ENCODE assay signal across 8 cellular contexts in genomic region chr10:122954731-122955050, GRCh38. TPM values are rescaled to one million over a fixed set of nuclear protein-coding genes. Genes with fewer than 3 reads are reported as not detected.
DNase-seq lines count a peak whose midpoint lies in the region; ATAC-seq and TF ChIP-seq lines count a peak whose summit lies in the region.

No MANE protein-coding gene starts in this region.

- DNase-seq in MG63 (no peak), coronary artery (ENCODE audit: low spot score) (no peak), GM10248 (ENCODE audit: extremely low spot score) (no peak)
- no peak for DNase-seq in stimulated activated naive CD4-positive, alpha-beta T cell (lab: John Stamatoyannopoulos, UW)

- no peaks in the 10 kb centered on the region for H3K27me3 ChIP-seq in BLaER1 treated with 17β-estradiol and CSF1 and Interleukin-3, amounts not matched to agents 10 nM and 100 nM
- H3K27me3 ChIP-seq in MG63 = no peaks in the 10 kb centered on the region
- H3K27me3 ChIP-seq in neural cell (ENCODE audit: insufficient read depth, low read depth, low read length) = no peaks in the 10 kb centered on the region

- H3K79me2 ChIP-seq in neural cell (replicated peaks; ENCODE audit: insufficient read depth, low read length) = peaks cover 4% of the 10 kb centered on the region

- TF ChIP-seq RAD21 in neural cell (conservative IDR thresholded peaks at IDR 0.05) = no peak

- H3K9me3 ChIP-seq in BLaER1 treated with 17β-estradiol and CSF1 and Interleukin-3, amounts not matched to agents 10 nM and 100 nM (replicated peaks in 1 of 11) = peaks cover 0 to 10% (median 8%) of the 10 kb centered on the region in 11 experiments; a peak in 15 of 22 replicates
- H3K9me3 ChIP-seq in MG63 (0 out of 2 replicates have a peak, but pooled peaks cover 2% of the 10 kb centered on the region), neural cell (ENCODE audit: low read length) (peaks cover 6% of the 10 kb centered on the region)

- no peak overlapping the region for H3K9ac ChIP-seq in BLaER1 treated with 17β-estradiol and CSF1 and Interleukin-3, amounts not matched to agents 10 nM and 100 nM
- no peak overlapping the region for H3K9ac ChIP-seq in neural cell (ENCODE audit: low read length)

- TF ChIP-seq CTCF in coronary artery (IDR thresholded peaks at IDR 0.05) (no peak), neural cell (IDR thresholded peaks at IDR 0.05; ENCODE audit: poor library complexity, severe bottlenecking) (no peak), GM10248 (IDR thresholded peaks at IDR 0.05; ENCODE audit: control extremely low read depth, extremely low read depth, low read depth, missing control alignments) (no peak)

- no peak for ATAC-seq in HG03342 (IDR thresholded peaks at IDR 0.05; ENCODE audit: unreplicated experiment)
- no peak for ATAC-seq in HG02970 (IDR thresholded peaks at IDR 0.05; ENCODE audit: low FRiP score, unreplicated experiment)

- CTCF ChIA-PET in GM10248 (lab: Yijun Ruan, JAX) = interaction anchor here (1.3 to 2.2 kb wide), 5 partner anchors 13 to 67 kb away, joined by 3 to 11 read pairs (median 4); partner anchors contain the start of gene PSTK

- peak overlapping the region; percentile 81 for H2AFZ ChIP-seq in neural cell (ENCODE audit: low read depth, low read length)

- peaks cover 0 to 21% (median 8%) of the 10 kb centered on the region in 11 experiments; a peak in 13 of 22 replicates for H3K36me3 ChIP-seq in BLaER1 treated with 17β-estradiol and CSF1 and Interleukin-3, amounts not matched to agents 10 nM and 100 nM
- H3K36me3 ChIP-seq in MG63 (peaks cover 24% of the 10 kb centered on the region), neural cell (ENCODE audit: insufficient read depth, low read length) (no peaks in the 10 kb centered on the region)

- no peaks in the 10 kb centered on the region for H3F3A ChIP-seq in neural cell (ENCODE audit: insufficient read depth, low read length, poor library complexity, severe bottlenecking)

- peak overlapping the region; percentile 72 to 90 (median 84); a peak in 18 of 20 replicates for H3K4me3 ChIP-seq in BLaER1 treated with 17β-estradiol and CSF1 and Interleukin-3, amounts not matched to agents 10 nM and 100 nM
- peak overlapping the region; percentile 96 for H3K4me3 ChIP-seq in MG63
- H3K4me3 ChIP-seq in coronary artery = peak overlapping the region; percentile 90
- H3K4me3 ChIP-seq in neural cell (ENCODE audit: low read length) = peak overlapping the region; percentile 85

- H3K27ac ChIP-seq in BLaER1 treated with 17β-estradiol and CSF1 and Interleukin-3, amounts not matched to agents 10 nM and 100 nM = peak overlapping the region in 3 of 11 experiments; percentile 50 to 87 (median 85); a peak in 3 of 22 replicates
- H3K27ac ChIP-seq in coronary artery (no peak overlapping the region), neural cell (ENCODE audit: low read length) (no peak overlapping the region)

- no peaks in the 10 kb centered on the region for H3K9me2 ChIP-seq in neural cell (ENCODE audit: insufficient read depth, low read length)

- TF ChIP-seq EP300 in neural cell (conservative IDR thresholded peaks at IDR 0.05; ENCODE audit: poor library complexity, severe bottlenecking) = no peak

- peak overlapping the region; percentile 41 to 86 (median 64) for H3K4me2 ChIP-seq in BLaER1 treated with 17β-estradiol and CSF1 and Interleukin-3, amounts not matched to agents 10 nM and 100 nM
- no peak overlapping the region for H3K4me2 ChIP-seq in neural cell (ENCODE audit: low read length)

- no peaks in the 10 kb centered on the region for H4K20me1 ChIP-seq in BLaER1 treated with 17β-estradiol and CSF1 and Interleukin-3, amounts not matched to agents 10 nM and 100 nM
- no peaks in the 10 kb centered on the region for H4K20me1 ChIP-seq in neural cell (ENCODE audit: insufficient read depth)

- POLR2A ChIA-PET in GM10248 (lab: Yijun Ruan, JAX) = no interaction called here

- peaks cover 17 to 38% (median 28%) of the 10 kb centered on the region in 10 experiments for H3K4me1 ChIP-seq in BLaER1 treated with 17β-estradiol and CSF1 and Interleukin-3, amounts not matched to agents 10 nM and 100 nM

TF ChIP-seq in neural cell, 6 proteins besides CTCF, POLR2A, EP300 and RAD21:
- TF ChIP-seq SMC3 (conservative IDR thresholded peaks at IDR 0.05; ENCODE audit: poor library complexity) (no peak), TAF1 (IDR thresholded peaks at IDR 0.05; ENCODE audit: low read depth) (no peak), REST (IDR thresholded peaks at IDR 0.05; ENCODE audit: borderline replicate concordance) (no peak), EZH2 (IDR thresholded peaks at IDR 0.05; ENCODE audit: borderline replicate concordance, insufficient read depth, low read length, poor library complexity, severe bottlenecking) (no peak), POLR2AphosphoS5 (IDR thresholded peaks at IDR 0.05) (no peak), MXI1 (conservative IDR thresholded peaks at IDR 0.05; ENCODE audit: poor library complexity, severe bottlenecking) (no peak)

RNA-seq across cellular contexts. Expression of gene C10orf88, which starts 0.7 kb away (rescaled TPM):
- 3.5 and 8.4 TPM in 2 replicates for total RNA-seq in MG63 (2014; rRNA removed; shearing (Covaris generic); ENCODE audit: low replicate concordance)
- polyA plus RNA-seq in neural cell = 23.7 and 25.8 TPM in 2 replicates
- polyA minus RNA-seq in neural cell = 32.5 and 32.6 TPM in 2 replicates

RNA-seq across cellular contexts. Expression of gene PSTK, which starts 25.5 kb away (rescaled TPM):
- 11.7 and 11.8 TPM in 2 replicates for total RNA-seq in MG63 (2014; rRNA removed; shearing (Covaris generic); ENCODE audit: low replicate concordance)
- 21.0 and 27.1 TPM in 2 replicates for polyA plus RNA-seq in neural cell
- polyA minus RNA-seq in neural cell = 13.1 and 15.9 TPM in 2 replicates

RNA-seq across cellular contexts. Expression of gene FAM24A, which starts 44.3 kb away (rescaled TPM):
- total RNA-seq in MG63 (2014; rRNA removed; shearing (Covaris generic); ENCODE audit: low replicate concordance) = not detected in 2 replicates
- polyA plus RNA-seq in neural cell = not detected in 2 replicates
- not detected in 2 replicates for polyA minus RNA-seq in neural cell

RNA-seq across cellular contexts. Expression of gene IKZF5, which starts 53.9 kb away (rescaled TPM):
- total RNA-seq in MG63 (2014; rRNA removed; shearing (Covaris generic); ENCODE audit: low replicate concordance) = 0.53 and 3.7 TPM in 2 replicates
- polyA plus RNA-seq in neural cell = 11.0 and 12.9 TPM in 2 replicates
- polyA minus RNA-seq in neural cell = 11.2 and 12.6 TPM in 2 replicates

RNA-seq across cellular contexts. Expression of gene ACADSB, which starts 54.1 kb away (rescaled TPM):
- 3.0 and 5.7 TPM in 2 replicates for total RNA-seq in MG63 (2014; rRNA removed; shearing (Covaris generic); ENCODE audit: low replicate concordance)
- polyA plus RNA-seq in neural cell = 20.3 and 21.7 TPM in 2 replicates
- 25.6 and 31.5 TPM in 2 replicates for polyA minus RNA-seq in neural cell
